Comparison of ENCODE assay signal across 9 cellular contexts in the genomic region with DNA sequence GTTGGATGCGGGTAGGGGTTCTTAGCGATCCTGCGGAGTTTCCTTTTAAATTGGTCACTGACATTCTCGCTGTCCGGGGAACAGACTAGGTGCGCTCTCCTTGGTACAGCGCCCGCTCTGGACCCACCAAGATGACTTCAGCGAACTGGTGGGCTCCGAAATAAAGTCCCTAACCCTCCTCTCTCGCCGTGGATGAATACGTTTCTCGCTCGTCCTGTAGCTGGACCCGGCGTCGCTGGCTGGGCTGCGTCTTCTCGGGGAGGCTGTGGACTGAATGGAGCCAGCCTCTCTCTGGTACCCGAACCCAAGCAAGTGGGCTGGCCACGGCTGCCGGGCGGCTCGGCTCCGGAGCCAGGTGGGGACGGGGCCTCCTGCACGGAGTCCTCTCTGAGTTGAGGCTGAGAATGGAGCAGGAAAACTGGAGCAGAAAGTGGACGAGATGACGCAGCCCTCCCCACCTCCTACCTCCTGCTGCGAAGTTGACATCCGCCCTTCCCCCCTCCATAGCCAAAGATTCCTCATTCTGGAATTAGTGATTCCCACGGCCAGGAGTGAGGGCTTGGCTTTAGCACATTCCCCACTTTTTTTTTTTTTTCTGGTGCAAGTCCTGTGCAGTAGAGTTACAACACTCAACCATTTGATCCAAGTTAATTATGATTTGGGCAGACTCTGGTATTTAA. TPM values are rescaled to one million over a fixed set of nuclear protein-coding genes. Genes with fewer than 3 reads are reported as not detected.
DNase-seq lines count a peak whose midpoint lies in the region; ATAC-seq, FAIRE-seq and TF ChIP-seq lines count a peak whose summit lies in the region.
"Had no signal": no experiment of that assay in that cellular context is flagged by ENCODE, and none has a peak within 500 bp of the region (broad histone marks: within the 10 kb centered on the region; RNA-seq: fewer than 3 reads in every experiment).

No MANE protein-coding gene starts in this region.

- peak overlapping the region; percentile 83 for H3K4me3 ChIP-seq in astrocyte (ENCODE audit: insufficient read depth, low read depth, low read length)
- peak overlapping the region in 4 of 5 donors; percentile 15 to 71 (median 68) for H3K4me3 ChIP-seq in subcutaneous abdominal adipose tissue (ENCODE audit: low read depth in 1 of 5, low read length in 5 of 5)

- H3K79me2 ChIP-seq in astrocyte (ENCODE audit: insufficient read depth, low read length), result peaks cover 49% of the 10 kb centered on the region

- peaks cover 3% of the 10 kb centered on the region for H3K36me3 Mint-ChIP-seq in astrocyte (ENCODE audit: low read depth, unreplicated experiment)

- H3K4me2 ChIP-seq in astrocyte (ENCODE audit: low read length), result peak overlapping the region; percentile 97

- H3K4me1 ChIP-seq in astrocyte (ENCODE audit: insufficient read depth, low read length), result peaks cover 35% of the 10 kb centered on the region
- H3K4me1 ChIP-seq in subcutaneous abdominal adipose tissue (ENCODE audit: control insufficient read depth in 5 of 5, insufficient read depth in 5 of 5, low read length in 5 of 5), result peaks cover 0 to 47% (median 43%) of the 10 kb centered on the region in 5 donors

- no peaks in the 10 kb centered on the region for H3K9me3 ChIP-seq in astrocyte (ENCODE audit: insufficient read depth, low read depth, low read length)
- H3K9me3 ChIP-seq in subcutaneous abdominal adipose tissue (ENCODE audit: control insufficient read depth in 5 of 5, low read length in 5 of 5), result no peaks in the 10 kb centered on the region

- peak overlapping the region; percentile 92 for H3K4me3 Mint-ChIP-seq in astrocyte (ENCODE audit: unreplicated experiment)

- H3K36me3 ChIP-seq in astrocyte (ENCODE audit: insufficient read depth, low read length), result no peaks in the 10 kb centered on the region
- no peaks in the 10 kb centered on the region for H3K36me3 ChIP-seq in subcutaneous abdominal adipose tissue (ENCODE audit: control insufficient read depth in 5 of 5, insufficient read depth in 5 of 5, low read length in 5 of 5)

- FAIRE-seq in astrocyte (lab: Jason Lieb, UNC), result no peak
- FAIRE-seq: A204.1 had no signal

- peak overlapping the region; percentile 67 for H2AFZ ChIP-seq in astrocyte (ENCODE audit: low read depth, low read length)

- H3K27ac ChIP-seq in astrocyte (ENCODE audit: low read depth, low read length) (peak overlapping the region; percentile 70), subcutaneous abdominal adipose tissue (ENCODE audit: low read depth, low read length) (no peak overlapping the region)

- peaks cover 27% of the 10 kb centered on the region for H3K27me3 Mint-ChIP-seq in astrocyte (ENCODE audit: low read depth, unreplicated experiment)

- H3K4me1 Mint-ChIP-seq in astrocyte (ENCODE audit: low read depth, unreplicated experiment), result peaks cover 29% of the 10 kb centered on the region

- peaks cover 24% of the 10 kb centered on the region for H3K27me3 ChIP-seq in astrocyte (ENCODE audit: insufficient read depth, low read length)
- peaks cover 8 to 39% (median 22%) of the 10 kb centered on the region in 5 donors for H3K27me3 ChIP-seq in subcutaneous abdominal adipose tissue (ENCODE audit: control insufficient read depth in 5 of 5, insufficient read depth in 4 of 5, low read length in 5 of 5)

- TF ChIP-seq CTCF in astrocyte (IDR thresholded peaks at IDR 0.05; ENCODE audit: insufficient read depth, low read depth, low read length), result no peak

- ATAC-seq in GM21423 (IDR thresholded peaks at IDR 0.05; ENCODE audit: unreplicated experiment), result no peak
- no peak for ATAC-seq in stimulated activated naive CD8-positive, alpha-beta T cell treated with anti-CD3 and anti-CD28 coated beads, Interleukin-15, Interleukin-2, amounts not matched to agents 100 U/mL and 50 U/mL, for 24 hours

- no peaks in the 10 kb centered on the region for H3K9me3 Mint-ChIP-seq in astrocyte (ENCODE audit: unreplicated experiment)

- peak; percentile 66 for DNase-seq in DMS53 (lab: John Stamatoyannopoulos, UW)
- DNase-seq in DMS53 treated with DMSO at 0.1 percent for 48 hours (lab: John Stamatoyannopoulos, UW; ENCODE audit: unreplicated experiment), result no peak
- DNase-seq in astrocyte (ENCODE audit: low read depth), result peak; percentile 85
- DNase-seq in islet precursor cell, result peak; percentile 84
- DNase-seq in activated CD4-positive, alpha-beta T cell treated with anti-CD3 and anti-CD28 coated beads for 48 hours, result no peak
- DNase-seq in stimulated activated naive CD8-positive, alpha-beta T cell treated with anti-CD3 and anti-CD28 coated beads, Interleukin-15, Interleukin-2, amounts not matched to agents 100 U/mL and 50 U/mL, for 24 hours, result no peak

- peak overlapping the region; percentile 97 for H3K27ac Mint-ChIP-seq in astrocyte (ENCODE audit: unreplicated experiment)

- H3K9ac ChIP-seq in astrocyte (ENCODE audit: low read length) (peak overlapping the region; percentile 85), subcutaneous abdominal adipose tissue (ENCODE audit: low read length in 5 of 5) (peak overlapping the region in 1 of 5 donors; percentile 39)

- H4K20me1 ChIP-seq in astrocyte (ENCODE audit: insufficient read depth, low read length), result peaks cover 44% of the 10 kb centered on the region

RNA-seq across cellular contexts. Expression of a gene that starts 1.5 kb away (rescaled TPM):
- 15.0 and 32.8 TPM in 2 replicates for total RNA-seq in astrocyte

Comparison
In these comparisons a context has a peak if more than half of its experiments do, and no peak if none do; other contexts are left out.
1. DNase-seq: peak in DMS53 (single experiment), astrocyte (single experiment) and islet precursor cell (single experiment); none in DMS53 treated with DMSO at 0.1 percent for 48 hours (single experiment), activated CD4-positive, alpha-beta T cell treated with anti-CD3 and anti-CD28 coated beads for 48 hours (single experiment) and stimulated activated naive CD8-positive, alpha-beta T cell treated with anti-CD3 and anti-CD28 coated beads, Interleukin-15, Interleukin-2, amounts not matched to agents 100 U/mL and 50 U/mL, for 24 hours (single experiment).